In the genomic region with DNA sequence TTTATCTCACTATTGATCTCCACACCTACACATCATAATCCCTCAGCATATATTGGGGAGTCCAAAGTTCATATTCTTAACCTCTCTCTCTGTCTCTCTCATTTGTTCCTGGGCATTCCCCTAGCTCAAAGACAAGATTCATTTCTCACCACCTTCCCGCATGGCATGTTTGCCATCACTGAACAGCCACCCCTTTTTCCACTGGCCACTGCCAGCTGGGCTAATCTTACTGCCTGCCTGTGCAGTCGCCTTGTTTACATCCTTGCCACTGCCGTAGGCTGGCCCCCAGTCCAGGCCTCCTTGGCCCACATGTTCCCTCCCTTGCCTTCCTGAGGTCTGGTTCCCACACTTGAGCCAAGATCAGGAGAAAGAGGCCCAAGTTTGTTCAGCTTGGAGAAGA, we compare ENCODE assay signal across 24 cellular contexts.
DNase-seq lines count a peak whose midpoint lies in the region; ATAC-seq, FAIRE-seq and TF ChIP-seq lines count a peak whose summit lies in the region.
"Had no signal": no experiment of that assay in that cellular context is flagged by ENCODE, and none has a peak within 500 bp of the region (broad histone marks: within the 10 kb centered on the region; RNA-seq: fewer than 3 reads in every experiment).

No MANE protein-coding gene starts in this region.

- no peak overlapping the region for H3K4me3 Mint-ChIP-seq in nephron progenitor cell
- H3K4me3 Mint-ChIP-seq: activated T-cell treated with anti-CD3 and anti-CD28 coated beads, Interleukin-2, amount 50 U/mL, for 24 hours; dendritic cell treated with granulocyte-macrophage colony-stimulating factor and Interleukin-4, amounts not matched to agents 40 ng/mL and 50 ng/mL, for 4 days; immature natural killer cell had no signal

- no peak for TF ChIP-seq RAD21 in A549 (conservative IDR thresholded peaks at IDR 0.05 in 1 of 2, IDR thresholded peaks at IDR 0.05 in 1 of 2)

- peak overlapping the region; percentile 59 for H3K27ac Mint-ChIP-seq in nephron progenitor cell
- H3K27ac Mint-ChIP-seq: activated T-cell treated with anti-CD3 and anti-CD28 coated beads, Interleukin-2, amount 50 U/mL, for 24 hours; dendritic cell treated with granulocyte-macrophage colony-stimulating factor and Interleukin-4, amounts not matched to agents 40 ng/mL and 50 ng/mL, for 4 days; immature natural killer cell had no signal

- POLR2A ChIA-PET in A549 (lab: Yijun Ruan, JAX): no interaction called here

- H3K9me3 Mint-ChIP-seq in nephron progenitor cell: no peaks in the 10 kb centered on the region
- H3K9me3 Mint-ChIP-seq: activated T-cell treated with anti-CD3 and anti-CD28 coated beads, Interleukin-2, amount 50 U/mL, for 24 hours; dendritic cell treated with granulocyte-macrophage colony-stimulating factor and Interleukin-4, amounts not matched to agents 40 ng/mL and 50 ng/mL, for 4 days had no signal

- WGBS in A549 (ENCODE audit: missing lambda C conversion rate): 83% methylated on average over 3 of the region's 3 CpGs
- 34 to 50% methylated on average over 3 of the region's 3 CpGs for WGBS in heart right ventricle, 2 donors

- H3K27ac ChIP-seq in A549: peak overlapping the region in 1 of 2 experiments; percentile 61; a peak in 2 of 6 replicates
- peak overlapping the region; percentile 88 for H3K27ac ChIP-seq in HUES48 (ENCODE audit: low read depth, low read length)
- H3K27ac ChIP-seq in heart right ventricle: peak overlapping the region in 2 of 10 donors; percentile 29 to 36
- H3K27ac ChIP-seq: adrenal gland, lower lobe of right lung had no signal

- no peak for FAIRE-seq in A549 (lab: Jason Lieb, UNC)
- FAIRE-seq: D721Med had no signal

- peaks cover 22% of the 10 kb centered on the region for H3K4me1 Mint-ChIP-seq in nephron progenitor cell
- H3K4me1 Mint-ChIP-seq: immature natural killer cell had no signal

- no peaks in the 10 kb centered on the region for H3K36me3 Mint-ChIP-seq in nephron progenitor cell (ENCODE audit: low read depth)
- H3K36me3 Mint-ChIP-seq: immature natural killer cell had no signal

- TF ChIP-seq EP300 in A549 (IDR thresholded peaks at IDR 0.05): no peak

- ATAC-seq in A549 (no peak), heart right ventricle (peak in 7 of 8 donors; percentile 78 to 98 (median 88)), GM21447 (IDR thresholded peaks at IDR 0.05; ENCODE audit: unreplicated experiment) (no peak), HG03432 (IDR thresholded peaks at IDR 0.05; ENCODE audit: unreplicated experiment) (no peak)
- ATAC-seq: lower lobe of right lung had no signal

- CTCF ChIA-PET in A549 (lab: Yijun Ruan, JAX): no interaction called here

- peaks cover 5% of the 10 kb centered on the region for H3K27me3 Mint-ChIP-seq in nephron progenitor cell (ENCODE audit: low read depth, poor library complexity)
- H3K27me3 Mint-ChIP-seq: dendritic cell treated with granulocyte-macrophage colony-stimulating factor and Interleukin-4, amounts not matched to agents 40 ng/mL and 50 ng/mL, for 4 days had no signal

- H3K4me2 ChIP-seq in A549: 0 out of 3 replicates have a peak overlapping the region, but pooled peaks have one; percentile 6

- TF ChIP-seq CTCF in A549 (IDR thresholded peaks at IDR 0.05) (no peak), heart right ventricle (IDR thresholded peaks at IDR 0.05) (no peak), nephron progenitor cell (IDR thresholded peaks at IDR 0.05) (no peak)

- H3K4me1 ChIP-seq in A549 (peaks cover 24% of the 10 kb centered on the region), HUES48 (ENCODE audit: control insufficient read depth, insufficient read depth, low read length) (peaks cover 30% of the 10 kb centered on the region), heart right ventricle (peaks cover 0 to 7% (median 0%) of the 10 kb centered on the region in 9 donors)
- H3K4me1 ChIP-seq: adrenal gland, lower lobe of right lung had no signal

- no peak for DNase-seq in A549 (ENCODE audit: low read depth in 1 of 2, low spot score in 1 of 2)
- peak; percentile 33 to 57 for DNase-seq in heart right ventricle
- DNase-seq in nephron progenitor cell: no peak
- no peak for DNase-seq in HUDEP-2 (lab: John Stamatoyannopoulos, UW; ENCODE audit: unreplicated experiment in 76 of 76)
- DNase-seq in activated gamma-delta T cell (lab: John Stamatoyannopoulos, UW): no peak
- DNase-seq: activated CD8-positive, alpha-beta memory T cell treated with anti-CD3 and anti-CD28 coated beads for 24 hours; activated naive CD4-positive, alpha-beta T cell; activated T-cell treated with anti-CD3 and anti-CD28 coated beads, Interleukin-2, amount 50 U/mL, for 24 hours; adrenal gland; C1 segment of cervical spinal cord; immature natural killer cell; lower lobe of right lung; NCI-H1092; NCI-H1930; NCI-H2227 treated with DMSO at 0.1 percent for 48 hours; NCI-H774; OCI-M1; right cardiac atrium; SIG-M5 had no signal

- intact Hi-C loops in heart right ventricle (cut with DNase I): no loop called here

- TF ChIP-seq POLR2A in A549 (IDR thresholded peaks at IDR 0.05; ENCODE audit: low read length): no peak

- no peaks in the 10 kb centered on the region for H3K9me3 ChIP-seq in A549
- H3K9me3 ChIP-seq in HUES48 (ENCODE audit: control insufficient read depth, insufficient read depth, low read length): no peaks in the 10 kb centered on the region
- H3K9me3 ChIP-seq in heart right ventricle: no peaks in the 10 kb centered on the region
- H3K9me3 ChIP-seq: adrenal gland, lower lobe of right lung had no signal

- H3K27me3 ChIP-seq in HUES48 (ENCODE audit: control insufficient read depth, insufficient read depth, low read length): no peaks in the 10 kb centered on the region
- no peaks in the 10 kb centered on the region for H3K27me3 ChIP-seq in heart right ventricle
- H3K27me3 ChIP-seq: adrenal gland had no signal

- H3K4me3 ChIP-seq in A549: no peak overlapping the region
- no peak overlapping the region for H3K4me3 ChIP-seq in HUES48 (ENCODE audit: low read depth, low read length)
- H3K4me3 ChIP-seq in heart right ventricle: no peak overlapping the region
- H3K4me3 ChIP-seq: adrenal gland, lower lobe of right lung had no signal

- H3K36me3 ChIP-seq in HUES48 (ENCODE audit: control insufficient read depth, insufficient read depth, low read length) (no peaks in the 10 kb centered on the region), heart right ventricle (no peaks in the 10 kb centered on the region)
- H3K36me3 ChIP-seq: adrenal gland, lower lobe of right lung had no signal

- H3K9ac ChIP-seq in HUES48 (ENCODE audit: low read depth, low read length): no peak overlapping the region

TF ChIP-seq in A549, 52 proteins besides CTCF, POLR2A, EP300 and RAD21:
- TF ChIP-seq ESRRA (IDR thresholded peaks at IDR 0.05; ENCODE audit: borderline replicate concordance, low read length) (no peak), PHF8 (IDR thresholded peaks at IDR 0.05; ENCODE audit: borderline replicate concordance, low read depth) (no peak), CBX2 (IDR thresholded peaks at IDR 0.05; ENCODE audit: borderline replicate concordance, low read depth) (no peak), MAZ (IDR thresholded peaks at IDR 0.05; ENCODE audit: borderline replicate concordance, low read depth, low read length) (no peak), TP53 (CRISPR knock-in tag; IDR thresholded peaks at IDR 0.05) (no peak), RCOR1 (IDR thresholded peaks at IDR 0.05; ENCODE audit: low read depth, low read length) (no peak), EHMT2 (IDR thresholded peaks at IDR 0.05; ENCODE audit: low read depth) (no peak), CBX8 (IDR thresholded peaks at IDR 0.05) (no peak), SREBF2 (IDR thresholded peaks at IDR 0.05) (no peak), JUN (IDR thresholded peaks at IDR 0.05) (no peak)
- TF ChIP-seq, protein P1, sequence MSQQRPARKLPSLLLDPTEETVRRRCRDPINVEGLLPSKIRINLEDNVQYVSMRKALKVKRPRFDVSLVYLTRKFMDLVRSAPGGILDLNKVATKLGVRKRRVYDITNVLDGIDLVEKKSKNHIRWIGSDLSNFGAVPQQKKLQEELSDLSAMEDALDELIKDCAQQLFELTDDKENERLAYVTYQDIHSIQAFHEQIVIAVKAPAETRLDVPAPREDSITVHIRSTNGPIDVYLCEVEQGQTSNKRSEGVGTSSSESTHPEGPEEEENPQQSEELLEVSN (IDR thresholded peaks at IDR 0.05; ENCODE audit: borderline replicate concordance, low read depth): no peak

Comparison
In these comparisons a context has a peak if more than half of its experiments do, and no peak if none do; other contexts are left out.
1. ATAC-seq: peak in heart right ventricle (7 of 8); none in A549 (0 of 2), GM21447 (single experiment) and HG03432 (single experiment).
2. DNase-seq: peak in heart right ventricle (2 of 2); none in A549 (0 of 2), nephron progenitor cell (single experiment), HUDEP-2 (0 of 76) and activated gamma-delta T cell (single experiment).